ENCODE assay signal across 19 cellular contexts in the genomic region with DNA sequence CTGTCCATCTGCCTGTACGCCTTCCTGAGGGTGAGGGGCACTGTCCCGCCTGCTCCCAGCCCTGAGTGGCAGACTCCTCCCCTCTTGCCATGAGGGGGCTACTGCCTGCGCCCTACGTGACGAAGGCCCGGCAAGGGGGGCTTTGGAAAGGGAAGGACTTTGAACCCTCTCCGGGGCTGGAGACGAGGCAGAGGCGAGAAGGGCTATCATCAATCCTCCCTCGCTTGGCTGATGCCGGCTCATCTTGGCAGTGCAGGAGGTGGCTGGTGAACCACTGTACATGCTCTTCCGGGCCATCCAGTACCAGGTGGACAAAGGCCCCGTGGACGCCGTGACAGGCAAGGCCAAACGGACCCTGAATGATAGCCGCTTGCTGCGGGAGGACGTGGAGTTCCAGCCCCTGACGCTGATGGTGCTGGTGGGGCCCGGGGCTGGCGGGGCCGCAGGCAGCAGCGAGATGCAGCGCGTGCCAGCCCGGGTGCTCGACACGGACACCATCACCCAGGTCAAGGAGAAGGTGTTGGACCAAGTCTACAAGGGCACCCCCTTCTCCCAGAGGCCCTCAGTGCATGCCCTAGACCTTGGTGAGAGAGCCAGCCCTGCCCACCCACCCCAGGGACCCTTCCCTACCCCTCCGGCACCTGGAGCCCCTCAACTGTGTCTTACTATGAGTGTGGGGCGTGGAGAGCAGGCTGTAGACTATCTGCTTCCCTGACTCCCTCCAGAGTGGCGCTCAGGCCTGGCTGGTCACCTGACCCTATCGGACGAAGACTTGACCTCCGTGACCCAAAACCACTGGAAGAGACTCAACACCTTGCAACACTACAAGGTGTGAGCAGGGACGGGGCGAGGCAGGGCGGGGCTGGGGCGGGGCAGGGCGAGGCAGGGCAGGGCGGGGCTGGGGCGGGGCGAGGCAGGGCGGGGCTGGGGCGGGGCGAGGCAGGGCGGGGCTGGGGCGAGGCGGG. TPM values are rescaled to one million over a fixed set of nuclear protein-coding genes. Genes with fewer than 3 reads are reported as not detected.
DNase-seq lines count a peak whose midpoint lies in the region; ATAC-seq, FAIRE-seq and TF ChIP-seq lines count a peak whose summit lies in the region.
"Had no signal": no experiment of that assay in that cellular context is flagged by ENCODE, and none has a peak within 500 bp of the region (broad histone marks: within the 10 kb centered on the region; RNA-seq: fewer than 3 reads in every experiment).

No MANE protein-coding gene starts in this region.

- H3K4me3 ChIP-seq in H7 (ENCODE audit: insufficient read depth, low read depth, low read length), result no peak overlapping the region
- H3K4me3 ChIP-seq: gastrocnemius medialis, SK-N-MC, transverse colon had no signal

- H3K36me3 Mint-ChIP-seq in CD14-positive monocyte, result no peaks in the 10 kb centered on the region
- H3K36me3 Mint-ChIP-seq in chondrocyte (ENCODE audit: low read depth), result no peaks in the 10 kb centered on the region
- no peaks in the 10 kb centered on the region for H3K36me3 Mint-ChIP-seq in activated T-cell treated with anti-CD3 and anti-CD28 coated beads, Interleukin-2, amount 50 U/mL, for 4 hours (ENCODE audit: insufficient read depth)
- H3K36me3 Mint-ChIP-seq: naive thymus-derived CD8-positive, alpha-beta T cell had no signal

- peak; percentile 22 for DNase-seq in CD14-positive monocyte (ENCODE audit: low spot score)
- DNase-seq in H7, result peak; percentile 61
- DNase-seq in chondrocyte (ENCODE audit: low spot score), result peak; percentile 84
- DNase-seq in activated T-cell treated with anti-CD3 and anti-CD28 coated beads, Interleukin-2, amount 50 U/mL, for 4 hours, result no peak
- no peak for DNase-seq in GM12891 (ENCODE audit: insufficient read length, low spot score)
- DNase-seq: amniotic stem cell; caudate nucleus; DMS79 treated with DMSO at 0.1 percent for 48 hours; naive thymus-derived CD8-positive, alpha-beta T cell; NCI-H1436 treated with DMSO at 0.1 percent for 48 hours; NCI-H82; T-helper 9 cell; transverse colon had no signal

- H3K36me3 ChIP-seq in H7 (replicated peaks; ENCODE audit: control insufficient read depth, insufficient read depth, low read length), result no peaks in the 10 kb centered on the region
- H3K36me3 ChIP-seq: gastrocnemius medialis, transverse colon had no signal

- H3K27ac Mint-ChIP-seq in CD14-positive monocyte (no peak overlapping the region), chondrocyte (ENCODE audit: unreplicated experiment) (no peak overlapping the region)
- H3K27ac Mint-ChIP-seq: activated T-helper 2 cell treated with anti-CD3 and anti-CD28 coated beads, Interferon-gamma antibody, Interleukin-2, Interleukin-4, amounts not matched to agents 10 μg/mL and 5 μg/mL and 100 μg/mL, durations not matched to agents 14 hours and 24 hours and 36 hours; naive thymus-derived CD8-positive, alpha-beta T cell; stimulated activated naive CD8-positive, alpha-beta T cell treated with anti-CD3 and anti-CD28 coated beads, Interleukin-15, Interleukin-2, amounts not matched to agents 100 ng/mL and 50 ng/mL, for 24 hours had no signal

- ATAC-seq in activated T-cell treated with anti-CD3 and anti-CD28 coated beads, Interleukin-2, amount 50 U/mL, for 4 hours, result no peak
- ATAC-seq: esophagus mucosa; gastrocnemius medialis; naive thymus-derived CD8-positive, alpha-beta T cell had no signal

- no peaks in the 10 kb centered on the region for H3K27me3 ChIP-seq in H7 (ENCODE audit: control insufficient read depth, insufficient read depth, low read length)
- H3K27me3 ChIP-seq: gastrocnemius medialis had no signal

- H3K4me3 Mint-ChIP-seq in CD14-positive monocyte (no peak overlapping the region), chondrocyte (ENCODE audit: unreplicated experiment) (no peak overlapping the region)
- no peak overlapping the region for H3K4me3 Mint-ChIP-seq in activated T-cell treated with anti-CD3 and anti-CD28 coated beads, Interleukin-2, amount 50 U/mL, for 4 hours
- H3K4me3 Mint-ChIP-seq: naive thymus-derived CD8-positive, alpha-beta T cell; stimulated activated naive CD8-positive, alpha-beta T cell treated with anti-CD3 and anti-CD28 coated beads, Interleukin-15, Interleukin-2, amounts not matched to agents 100 ng/mL and 50 ng/mL, for 24 hours had no signal

- no peak for FAIRE-seq in GM12891 (lab: Jason Lieb, UNC)

- peaks cover 0 to 13% (median 2%) of the 10 kb centered on the region in 7 donors for H3K9me3 Mint-ChIP-seq in CD14-positive monocyte
- H3K9me3 Mint-ChIP-seq in chondrocyte (ENCODE audit: low read depth), result no peaks in the 10 kb centered on the region
- H3K9me3 Mint-ChIP-seq in activated T-cell treated with anti-CD3 and anti-CD28 coated beads, Interleukin-2, amount 50 U/mL, for 4 hours, result no peaks in the 10 kb centered on the region
- H3K9me3 Mint-ChIP-seq: activated T-helper 2 cell treated with anti-CD3 and anti-CD28 coated beads, Interferon-gamma antibody, Interleukin-2, Interleukin-4, amounts not matched to agents 10 μg/mL and 5 μg/mL and 100 μg/mL, durations not matched to agents 14 hours and 24 hours and 36 hours; naive thymus-derived CD8-positive, alpha-beta T cell; stimulated activated naive CD8-positive, alpha-beta T cell treated with anti-CD3 and anti-CD28 coated beads, Interleukin-15, Interleukin-2, amounts not matched to agents 100 ng/mL and 50 ng/mL, for 24 hours had no signal

- H3K4me1 Mint-ChIP-seq in CD14-positive monocyte (no peaks in the 10 kb centered on the region), chondrocyte (ENCODE audit: low read depth) (no peaks in the 10 kb centered on the region)
- H3K4me1 Mint-ChIP-seq in activated T-cell treated with anti-CD3 and anti-CD28 coated beads, Interleukin-2, amount 50 U/mL, for 4 hours (ENCODE audit: low read depth), result peaks cover 4% of the 10 kb centered on the region

- intact Hi-C loops in CD14-positive monocyte (cut with micrococcal nuclease), result no loop called here

- TF ChIP-seq CTCF in CD14-positive monocyte (IDR thresholded peaks at IDR 0.05) (no peak), chondrocyte (IDR thresholded peaks at IDR 0.05) (no peak)

- H3K27me3 Mint-ChIP-seq in CD14-positive monocyte (ENCODE audit: low read depth in 3 of 3) (peaks cover 9 to 17% (median 11%) of the 10 kb centered on the region in 3 donors), chondrocyte (ENCODE audit: low read depth) (no peaks in the 10 kb centered on the region)
- peaks cover 10% of the 10 kb centered on the region for H3K27me3 Mint-ChIP-seq in activated T-cell treated with anti-CD3 and anti-CD28 coated beads, Interleukin-2, amount 50 U/mL, for 4 hours (ENCODE audit: low read depth)
- H3K27me3 Mint-ChIP-seq: naive thymus-derived CD8-positive, alpha-beta T cell; stimulated activated naive CD8-positive, alpha-beta T cell treated with anti-CD3 and anti-CD28 coated beads, Interleukin-15, Interleukin-2, amounts not matched to agents 100 ng/mL and 50 ng/mL, for 24 hours had no signal

- TF ChIP-seq POLR2A in GM12891 (IDR thresholded peaks at IDR 0.05; ENCODE audit: low read depth, low read length), result no peak

TF ChIP-seq in GM12891, 5 proteins besides CTCF, POLR2A, EP300 and RAD21:
- no peak for TF ChIP-seq PAX5 (IDR thresholded peaks at IDR 0.05; ENCODE audit: insufficient read depth, low read length, severe bottlenecking)
- no peak for TF ChIP-seq POLR2AphosphoS5 (IDR thresholded peaks at IDR 0.05; ENCODE audit: low read depth, low read length)
- no peak for TF ChIP-seq TAF1 (IDR thresholded peaks at IDR 0.05; ENCODE audit: low read depth, low read length)
- TF ChIP-seq POU2F2 (IDR thresholded peaks at IDR 0.05; ENCODE audit: low read depth, low read length), result no peak
- no peak for TF ChIP-seq SPI1 (IDR thresholded peaks at IDR 0.05; ENCODE audit: low read depth, low read length)

RNA-seq across cellular contexts. Expression of a gene that starts 4.9 kb away (rescaled TPM):
- not detected for polyA plus RNA-seq in CD14-positive monocyte
- not detected in 2 replicates for total RNA-seq in H7 (2014; rRNA removed; shearing (Covaris generic))
- 0.18 to 0.50 TPM in 2 of 3 replicates, not detected in the other for total RNA-seq in chondrocyte
- not detected for total RNA-seq in activated T-cell treated with anti-CD3 and anti-CD28 coated beads, Interleukin-2, amount 50 U/mL, for 4 hours
- 0.13 TPM for polyA plus RNA-seq in GM12891 (2012; ENCODE audit: low read depth, missing spikeins)
- total RNA-seq: activated CD8-positive, alpha-beta memory T cell treated with anti-CD3 and anti-CD28 coated beads for 36 hours; activated T-helper 2 cell treated with anti-CD3 and anti-CD28 coated beads, Interferon-gamma antibody, Interleukin-2, Interleukin-4, amounts not matched to agents 10 μg/mL and 5 μg/mL and 100 μg/mL, durations not matched to agents 14 hours and 24 hours and 36 hours; naive thymus-derived CD8-positive, alpha-beta T cell had no signal
- polyA plus RNA-seq: naive thymus-derived CD8-positive, alpha-beta T cell had no signal

RNA-seq across cellular contexts. Expression of a gene that starts 11.9 kb away (rescaled TPM):
- not detected for polyA plus RNA-seq in CD14-positive monocyte
- total RNA-seq in H7 (2014; rRNA removed; shearing (Covaris generic)), result 0.07 TPM in 1 of 2 replicates, not detected in the other
- 8.5 to 36.3 TPM (median 34.8 TPM) in 3 replicates for total RNA-seq in chondrocyte
- under 1 TPM; 0.40 to 0.66 (median 0.46) TPM for total RNA-seq in activated T-cell treated with anti-CD3 and anti-CD28 coated beads, Interleukin-2, amount 50 U/mL, for 4 hours
- polyA plus RNA-seq in GM12891 (2012; ENCODE audit: low read depth, missing spikeins), result 0.03 TPM
- polyA plus RNA-seq: naive thymus-derived CD8-positive, alpha-beta T cell had no signal

RNA-seq across cellular contexts. Expression of a gene that starts 18.3 kb away (rescaled TPM):
- polyA plus RNA-seq in CD14-positive monocyte, result 100 to 1,000 TPM; 115 to 130 TPM
- 63.3 and 76.2 TPM in 2 replicates for total RNA-seq in H7 (2014; rRNA removed; shearing (Covaris generic))
- total RNA-seq in chondrocyte, result 42.8 to 49.6 TPM (median 46.9 TPM) in 3 replicates
- total RNA-seq in activated T-cell treated with anti-CD3 and anti-CD28 coated beads, Interleukin-2, amount 50 U/mL, for 4 hours, result 10 to 100 TPM; 60.8 to 64.2 (median 62.7) TPM
- 59.6 TPM for polyA plus RNA-seq in GM12891 (2012; ENCODE audit: low read depth, missing spikeins)

RNA-seq across cellular contexts. Expression of a gene that starts 18.6 kb away (rescaled TPM):
- polyA plus RNA-seq in CD14-positive monocyte, result 100 to 1,000 TPM; 362 to 419 TPM
- 148 and 198 TPM in 2 replicates for total RNA-seq in H7 (2014; rRNA removed; shearing (Covaris generic))
- 245 to 356 TPM (median 257 TPM) in 3 replicates for total RNA-seq in chondrocyte
- 100 to 1,000 TPM; 295 to 341 (median 296) TPM for total RNA-seq in activated T-cell treated with anti-CD3 and anti-CD28 coated beads, Interleukin-2, amount 50 U/mL, for 4 hours
- polyA plus RNA-seq in GM12891 (2012; ENCODE audit: low read depth, missing spikeins), result 338 TPM

RNA-seq across cellular contexts. Expression of a gene that starts 51.3 kb away (rescaled TPM):
- 1 to 10 TPM; 5.6 to 5.8 TPM for polyA plus RNA-seq in CD14-positive monocyte
- total RNA-seq in H7 (2014; rRNA removed; shearing (Covaris generic)), result 12.2 and 17.1 TPM in 2 replicates
- 19.0 to 25.4 TPM (median 20.3 TPM) in 3 replicates for total RNA-seq in chondrocyte
- total RNA-seq in activated T-cell treated with anti-CD3 and anti-CD28 coated beads, Interleukin-2, amount 50 U/mL, for 4 hours, result 1 to 10 TPM; 2.6 to 3.4 (median 3.1) TPM
- 2.1 TPM for polyA plus RNA-seq in GM12891 (2012; ENCODE audit: low read depth, missing spikeins)

Comparison
In these comparisons a context has a peak if more than half of its experiments do, and no peak if none do; other contexts are left out.
1. DNase-seq: peak in CD14-positive monocyte (single experiment), H7 (single experiment) and chondrocyte (single experiment); none in activated T-cell treated with anti-CD3 and anti-CD28 coated beads, Interleukin-2, amount 50 U/mL, for 4 hours (single experiment) and GM12891 (single experiment).